1 cellular context compared by ENCODE assay signal in the genomic region with DNA sequence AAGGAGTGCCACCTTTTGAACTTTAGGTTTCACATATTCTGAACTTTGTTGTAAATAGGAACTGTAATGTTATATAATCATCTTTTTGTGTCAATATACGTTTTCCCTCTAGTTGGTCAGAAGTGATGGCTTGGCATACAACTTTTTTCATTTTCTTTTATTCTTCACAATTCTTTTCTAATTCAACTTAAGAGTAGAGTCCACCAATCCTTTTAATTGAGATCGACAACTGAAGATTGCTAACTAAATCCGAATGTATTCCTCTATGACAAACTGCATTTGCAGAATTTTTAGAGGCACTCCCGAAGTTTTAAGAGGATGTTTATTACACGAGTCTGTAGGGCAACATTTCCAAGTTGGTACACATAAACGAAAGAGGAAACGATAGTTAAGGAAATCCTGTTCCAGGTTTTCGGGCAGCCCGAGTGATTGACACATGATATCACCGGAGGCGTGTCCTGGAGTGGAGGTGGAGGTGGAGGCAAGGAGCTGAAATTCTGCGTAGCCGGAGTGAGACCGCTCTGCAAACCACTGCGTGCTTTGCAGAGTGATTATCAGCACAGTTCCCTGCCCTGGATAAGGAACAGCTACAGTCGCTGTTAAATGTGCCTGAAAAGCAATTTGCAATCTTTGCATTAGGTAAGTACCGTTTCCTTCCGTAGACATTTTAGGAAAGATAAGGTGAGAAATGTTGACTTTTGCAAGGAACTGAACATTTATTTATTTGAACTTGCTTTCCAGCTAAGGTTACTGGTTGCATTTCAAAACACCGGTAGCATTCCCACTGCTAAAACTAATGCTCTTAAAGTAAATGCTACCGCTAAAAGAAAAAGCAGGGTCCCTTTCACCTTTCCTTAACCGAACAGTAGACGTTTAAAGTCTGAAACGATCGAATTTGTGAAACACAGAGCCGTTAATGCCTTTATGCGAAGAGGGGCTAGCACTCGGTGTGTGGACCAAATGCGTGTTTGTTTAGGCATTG.
TF ChIP-seq lines count a peak whose summit lies in the region.

A gene with protein sequence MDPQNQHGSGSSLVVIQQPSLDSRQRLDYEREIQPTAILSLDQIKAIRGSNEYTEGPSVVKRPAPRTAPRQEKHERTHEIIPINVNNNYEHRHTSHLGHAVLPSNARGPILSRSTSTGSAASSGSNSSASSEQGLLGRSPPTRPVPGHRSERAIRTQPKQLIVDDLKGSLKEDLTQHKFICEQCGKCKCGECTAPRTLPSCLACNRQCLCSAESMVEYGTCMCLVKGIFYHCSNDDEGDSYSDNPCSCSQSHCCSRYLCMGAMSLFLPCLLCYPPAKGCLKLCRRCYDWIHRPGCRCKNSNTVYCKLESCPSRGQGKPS (plus strand): TSS at position 502 of the 982 bp plus-strand sequence. CDS start 4,797 bp downstream, outside the sequence.

TF ChIP-seq in HepG2, 621 proteins besides CTCF, POLR2A, EP300 and RAD21 (continued from another document and continues in another):
- TF ChIP-seq, protein P1, sequence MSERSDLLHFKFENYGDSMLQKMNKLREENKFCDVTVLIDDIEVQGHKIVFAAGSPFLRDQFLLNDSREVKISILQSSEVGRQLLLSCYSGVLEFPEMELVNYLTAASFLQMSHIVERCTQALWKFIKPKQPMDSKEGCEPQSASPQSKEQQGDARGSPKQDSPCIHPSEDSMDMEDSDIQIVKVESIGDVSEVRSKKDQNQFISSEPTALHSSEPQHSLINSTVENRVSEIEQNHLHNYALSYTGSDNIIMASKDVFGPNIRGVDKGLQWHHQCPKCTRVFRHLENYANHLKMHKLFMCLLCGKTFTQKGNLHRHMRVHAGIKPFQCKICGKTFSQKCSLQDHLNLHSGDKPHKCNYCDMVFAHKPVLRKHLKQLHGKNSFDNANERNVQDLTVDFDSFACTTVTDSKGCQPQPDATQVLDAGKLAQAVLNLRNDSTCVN (CRISPR knock-in tag; IDR thresholded peaks at IDR 0.05; ENCODE audit: borderline replicate concordance): no peak
- TF ChIP-seq CBX5 (CRISPR knock-in tag; IDR thresholded peaks at IDR 0.05; ENCODE audit: borderline replicate concordance) (peak; percentile 80; the same call in 1 of the 2 replicates), ZNF296 (CRISPR knock-in tag; conservative IDR thresholded peaks at IDR 0.05) (no peak), TBX2 (CRISPR knock-in tag; IDR thresholded peaks at IDR 0.05; ENCODE audit: borderline replicate concordance) (no peak), ZMAT3 (CRISPR knock-in tag; conservative IDR thresholded peaks at IDR 0.05) (0 out of 2 replicates have a peak, but pooled peaks have one; percentile 10), ELF3 (CRISPR knock-in tag; IDR thresholded peaks at IDR 0.05) (peak; percentile 98), ZNF567 (CRISPR knock-in tag; IDR thresholded peaks at IDR 0.05; ENCODE audit: borderline replicate concordance) (no peak), ZNF263 (CRISPR knock-in tag; IDR thresholded peaks at IDR 0.05) (no peak), ZNF713 (CRISPR knock-in tag; IDR thresholded peaks at IDR 0.05) (no peak), ZNF235 (CRISPR knock-in tag; IDR thresholded peaks at IDR 0.05; ENCODE audit: borderline replicate concordance) (no peak), PHF5A (CRISPR knock-in tag; IDR thresholded peaks at IDR 0.05; ENCODE audit: low read depth, unreplicated experiment) (no peak), AKAP8 (CRISPR knock-in tag; IDR thresholded peaks at IDR 0.05) (no peak), RBM39 (IDR thresholded peaks at IDR 0.05; ENCODE audit: low read depth, low read length, poor library complexity, severe bottlenecking) (no peak), HNRNPK (IDR thresholded peaks at IDR 0.05; ENCODE audit: low read depth, low read length, poor library complexity, severe bottlenecking) (no peak), ZNF124 (CRISPR knock-in tag; IDR thresholded peaks at IDR 0.05) (no peak; the same call in 1 of the 2 replicates), ZNF546 (CRISPR knock-in tag; conservative IDR thresholded peaks at IDR 0.05) (no peak), HOXA5 (CRISPR knock-in tag; IDR thresholded peaks at IDR 0.05) (peak; percentile 88)
- TF ChIP-seq, protein P2, sequence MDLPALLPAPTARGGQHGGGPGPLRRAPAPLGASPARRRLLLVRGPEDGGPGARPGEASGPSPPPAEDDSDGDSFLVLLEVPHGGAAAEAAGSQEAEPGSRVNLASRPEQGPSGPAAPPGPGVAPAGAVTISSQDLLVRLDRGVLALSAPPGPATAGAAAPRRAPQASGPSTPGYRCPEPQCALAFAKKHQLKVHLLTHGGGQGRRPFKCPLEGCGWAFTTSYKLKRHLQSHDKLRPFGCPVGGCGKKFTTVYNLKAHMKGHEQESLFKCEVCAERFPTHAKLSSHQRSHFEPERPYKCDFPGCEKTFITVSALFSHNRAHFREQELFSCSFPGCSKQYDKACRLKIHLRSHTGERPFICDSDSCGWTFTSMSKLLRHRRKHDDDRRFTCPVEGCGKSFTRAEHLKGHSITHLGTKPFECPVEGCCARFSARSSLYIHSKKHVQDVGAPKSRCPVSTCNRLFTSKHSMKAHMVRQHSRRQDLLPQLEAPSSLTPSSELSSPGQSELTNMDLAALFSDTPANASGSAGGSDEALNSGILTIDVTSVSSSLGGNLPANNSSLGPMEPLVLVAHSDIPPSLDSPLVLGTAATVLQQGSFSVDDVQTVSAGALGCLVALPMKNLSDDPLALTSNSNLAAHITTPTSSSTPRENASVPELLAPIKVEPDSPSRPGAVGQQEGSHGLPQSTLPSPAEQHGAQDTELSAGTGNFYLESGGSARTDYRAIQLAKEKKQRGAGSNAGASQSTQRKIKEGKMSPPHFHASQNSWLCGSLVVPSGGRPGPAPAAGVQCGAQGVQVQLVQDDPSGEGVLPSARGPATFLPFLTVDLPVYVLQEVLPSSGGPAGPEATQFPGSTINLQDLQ (CRISPR knock-in tag; IDR thresholded peaks at IDR 0.05): no peak
- TF ChIP-seq, protein P3, sequence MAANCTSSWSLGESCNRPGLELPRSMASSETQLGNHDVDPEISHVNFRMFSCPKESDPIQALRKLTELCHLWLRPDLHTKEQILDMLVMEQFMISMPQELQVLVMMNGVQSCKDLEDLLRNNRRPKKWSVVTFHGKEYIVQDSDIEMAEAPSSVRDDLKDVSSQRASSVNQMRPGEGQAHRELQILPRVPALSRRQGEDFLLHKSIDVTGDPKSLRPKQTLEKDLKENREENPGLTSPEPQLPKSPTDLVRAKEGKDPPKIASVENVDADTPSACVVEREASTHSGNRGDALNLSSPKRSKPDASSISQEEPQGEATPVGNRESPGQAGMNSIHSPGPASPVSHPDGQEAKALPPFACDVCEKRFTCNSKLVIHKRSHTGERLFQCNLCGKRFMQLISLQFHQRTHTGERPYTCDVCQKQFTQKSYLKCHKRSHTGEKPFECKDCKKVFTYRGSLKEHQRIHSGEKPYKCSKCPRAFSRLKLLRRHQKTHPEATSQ (CRISPR knock-in tag; IDR thresholded peaks at IDR 0.05; ENCODE audit: borderline replicate concordance): no peak
- TF ChIP-seq, protein P4, sequence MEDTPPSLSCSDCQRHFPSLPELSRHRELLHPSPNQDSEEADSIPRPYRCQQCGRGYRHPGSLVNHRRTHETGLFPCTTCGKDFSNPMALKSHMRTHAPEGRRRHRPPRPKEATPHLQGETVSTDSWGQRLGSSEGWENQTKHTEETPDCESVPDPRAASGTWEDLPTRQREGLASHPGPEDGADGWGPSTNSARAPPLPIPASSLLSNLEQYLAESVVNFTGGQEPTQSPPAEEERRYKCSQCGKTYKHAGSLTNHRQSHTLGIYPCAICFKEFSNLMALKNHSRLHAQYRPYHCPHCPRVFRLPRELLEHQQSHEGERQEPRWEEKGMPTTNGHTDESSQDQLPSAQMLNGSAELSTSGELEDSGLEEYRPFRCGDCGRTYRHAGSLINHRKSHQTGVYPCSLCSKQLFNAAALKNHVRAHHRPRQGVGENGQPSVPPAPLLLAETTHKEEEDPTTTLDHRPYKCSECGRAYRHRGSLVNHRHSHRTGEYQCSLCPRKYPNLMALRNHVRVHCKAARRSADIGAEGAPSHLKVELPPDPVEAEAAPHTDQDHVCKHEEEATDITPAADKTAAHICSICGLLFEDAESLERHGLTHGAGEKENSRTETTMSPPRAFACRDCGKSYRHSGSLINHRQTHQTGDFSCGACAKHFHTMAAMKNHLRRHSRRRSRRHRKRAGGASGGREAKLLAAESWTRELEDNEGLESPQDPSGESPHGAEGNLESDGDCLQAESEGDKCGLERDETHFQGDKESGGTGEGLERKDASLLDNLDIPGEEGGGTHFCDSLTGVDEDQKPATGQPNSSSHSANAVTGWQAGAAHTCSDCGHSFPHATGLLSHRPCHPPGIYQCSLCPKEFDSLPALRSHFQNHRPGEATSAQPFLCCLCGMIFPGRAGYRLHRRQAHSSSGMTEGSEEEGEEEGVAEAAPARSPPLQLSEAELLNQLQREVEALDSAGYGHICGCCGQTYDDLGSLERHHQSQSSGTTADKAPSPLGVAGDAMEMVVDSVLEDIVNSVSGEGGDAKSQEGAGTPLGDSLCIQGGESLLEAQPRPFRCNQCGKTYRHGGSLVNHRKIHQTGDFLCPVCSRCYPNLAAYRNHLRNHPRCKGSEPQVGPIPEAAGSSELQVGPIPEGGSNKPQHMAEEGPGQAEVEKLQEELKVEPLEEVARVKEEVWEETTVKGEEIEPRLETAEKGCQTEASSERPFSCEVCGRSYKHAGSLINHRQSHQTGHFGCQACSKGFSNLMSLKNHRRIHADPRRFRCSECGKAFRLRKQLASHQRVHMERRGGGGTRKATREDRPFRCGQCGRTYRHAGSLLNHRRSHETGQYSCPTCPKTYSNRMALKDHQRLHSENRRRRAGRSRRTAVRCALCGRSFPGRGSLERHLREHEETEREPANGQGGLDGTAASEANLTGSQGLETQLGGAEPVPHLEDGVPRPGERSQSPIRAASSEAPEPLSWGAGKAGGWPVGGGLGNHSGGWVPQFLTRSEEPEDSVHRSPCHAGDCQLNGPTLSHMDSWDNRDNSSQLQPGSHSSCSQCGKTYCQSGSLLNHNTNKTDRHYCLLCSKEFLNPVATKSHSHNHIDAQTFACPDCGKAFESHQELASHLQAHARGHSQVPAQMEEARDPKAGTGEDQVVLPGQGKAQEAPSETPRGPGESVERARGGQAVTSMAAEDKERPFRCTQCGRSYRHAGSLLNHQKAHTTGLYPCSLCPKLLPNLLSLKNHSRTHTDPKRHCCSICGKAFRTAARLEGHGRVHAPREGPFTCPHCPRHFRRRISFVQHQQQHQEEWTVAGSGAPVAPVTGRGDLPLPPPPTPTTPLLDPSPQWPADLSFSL (CRISPR knock-in tag; IDR thresholded peaks at IDR 0.05): no peak
- TF ChIP-seq, protein P5, sequence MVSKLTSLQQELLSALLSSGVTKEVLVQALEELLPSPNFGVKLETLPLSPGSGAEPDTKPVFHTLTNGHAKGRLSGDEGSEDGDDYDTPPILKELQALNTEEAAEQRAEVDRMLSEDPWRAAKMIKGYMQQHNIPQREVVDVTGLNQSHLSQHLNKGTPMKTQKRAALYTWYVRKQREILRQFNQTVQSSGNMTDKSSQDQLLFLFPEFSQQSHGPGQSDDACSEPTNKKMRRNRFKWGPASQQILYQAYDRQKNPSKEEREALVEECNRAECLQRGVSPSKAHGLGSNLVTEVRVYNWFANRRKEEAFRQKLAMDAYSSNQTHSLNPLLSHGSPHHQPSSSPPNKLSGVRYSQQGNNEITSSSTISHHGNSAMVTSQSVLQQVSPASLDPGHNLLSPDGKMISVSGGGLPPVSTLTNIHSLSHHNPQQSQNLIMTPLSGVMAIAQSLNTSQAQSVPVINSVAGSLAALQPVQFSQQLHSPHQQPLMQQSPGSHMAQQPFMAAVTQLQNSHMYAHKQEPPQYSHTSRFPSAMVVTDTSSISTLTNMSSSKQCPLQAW (CRISPR knock-in tag; IDR thresholded peaks at IDR 0.05): peak; percentile 66; the same call in 1 of the 2 replicates
- TF ChIP-seq, protein P6, sequence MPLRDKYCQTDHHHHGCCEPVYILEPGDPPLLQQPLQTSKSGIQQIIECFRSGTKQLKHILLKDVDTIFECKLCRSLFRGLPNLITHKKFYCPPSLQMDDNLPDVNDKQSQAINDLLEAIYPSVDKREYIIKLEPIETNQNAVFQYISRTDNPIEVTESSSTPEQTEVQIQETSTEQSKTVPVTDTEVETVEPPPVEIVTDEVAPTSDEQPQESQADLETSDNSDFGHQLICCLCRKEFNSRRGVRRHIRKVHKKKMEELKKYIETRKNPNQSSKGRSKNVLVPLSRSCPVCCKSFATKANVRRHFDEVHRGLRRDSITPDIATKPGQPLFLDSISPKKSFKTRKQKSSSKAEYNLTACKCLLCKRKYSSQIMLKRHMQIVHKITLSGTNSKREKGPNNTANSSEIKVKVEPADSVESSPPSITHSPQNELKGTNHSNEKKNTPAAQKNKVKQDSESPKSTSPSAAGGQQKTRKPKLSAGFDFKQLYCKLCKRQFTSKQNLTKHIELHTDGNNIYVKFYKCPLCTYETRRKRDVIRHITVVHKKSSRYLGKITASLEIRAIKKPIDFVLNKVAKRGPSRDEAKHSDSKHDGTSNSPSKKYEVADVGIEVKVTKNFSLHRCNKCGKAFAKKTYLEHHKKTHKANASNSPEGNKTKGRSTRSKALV (CRISPR knock-in tag; IDR thresholded peaks at IDR 0.05): no peak
- TF ChIP-seq, protein P7, sequence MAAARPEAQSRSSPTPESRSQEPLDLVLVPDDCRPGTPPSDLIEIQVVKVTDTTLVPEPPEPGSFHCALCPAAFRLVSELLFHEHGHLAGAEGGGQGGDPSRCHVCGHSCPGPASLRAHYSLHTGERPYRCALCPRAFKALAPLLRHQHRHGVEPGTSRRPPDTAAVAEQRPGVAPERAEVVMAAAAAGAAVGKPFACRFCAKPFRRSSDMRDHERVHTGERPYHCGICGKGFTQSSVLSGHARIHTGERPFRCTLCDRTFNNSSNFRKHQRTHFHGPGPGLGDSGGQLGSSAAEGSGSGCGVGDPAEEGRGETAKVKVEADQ (CRISPR knock-in tag; IDR thresholded peaks at IDR 0.05; ENCODE audit: borderline replicate concordance): 0 out of 2 replicates have a peak, but pooled peaks have one; percentile 30
- TF ChIP-seq, protein P8, sequence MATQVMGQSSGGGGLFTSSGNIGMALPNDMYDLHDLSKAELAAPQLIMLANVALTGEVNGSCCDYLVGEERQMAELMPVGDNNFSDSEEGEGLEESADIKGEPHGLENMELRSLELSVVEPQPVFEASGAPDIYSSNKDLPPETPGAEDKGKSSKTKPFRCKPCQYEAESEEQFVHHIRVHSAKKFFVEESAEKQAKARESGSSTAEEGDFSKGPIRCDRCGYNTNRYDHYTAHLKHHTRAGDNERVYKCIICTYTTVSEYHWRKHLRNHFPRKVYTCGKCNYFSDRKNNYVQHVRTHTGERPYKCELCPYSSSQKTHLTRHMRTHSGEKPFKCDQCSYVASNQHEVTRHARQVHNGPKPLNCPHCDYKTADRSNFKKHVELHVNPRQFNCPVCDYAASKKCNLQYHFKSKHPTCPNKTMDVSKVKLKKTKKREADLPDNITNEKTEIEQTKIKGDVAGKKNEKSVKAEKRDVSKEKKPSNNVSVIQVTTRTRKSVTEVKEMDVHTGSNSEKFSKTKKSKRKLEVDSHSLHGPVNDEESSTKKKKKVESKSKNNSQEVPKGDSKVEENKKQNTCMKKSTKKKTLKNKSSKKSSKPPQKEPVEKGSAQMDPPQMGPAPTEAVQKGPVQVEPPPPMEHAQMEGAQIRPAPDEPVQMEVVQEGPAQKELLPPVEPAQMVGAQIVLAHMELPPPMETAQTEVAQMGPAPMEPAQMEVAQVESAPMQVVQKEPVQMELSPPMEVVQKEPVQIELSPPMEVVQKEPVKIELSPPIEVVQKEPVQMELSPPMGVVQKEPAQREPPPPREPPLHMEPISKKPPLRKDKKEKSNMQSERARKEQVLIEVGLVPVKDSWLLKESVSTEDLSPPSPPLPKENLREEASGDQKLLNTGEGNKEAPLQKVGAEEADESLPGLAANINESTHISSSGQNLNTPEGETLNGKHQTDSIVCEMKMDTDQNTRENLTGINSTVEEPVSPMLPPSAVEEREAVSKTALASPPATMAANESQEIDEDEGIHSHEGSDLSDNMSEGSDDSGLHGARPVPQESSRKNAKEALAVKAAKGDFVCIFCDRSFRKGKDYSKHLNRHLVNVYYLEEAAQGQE (IDR thresholded peaks at IDR 0.05; ENCODE audit: borderline replicate concordance in 1 of 2, low read depth in 1 of 2, low read length in 2 of 2): peak in 1 of 2 experiments; percentile 76; a peak in 1 of 4 replicates
- TF ChIP-seq, protein P9, sequence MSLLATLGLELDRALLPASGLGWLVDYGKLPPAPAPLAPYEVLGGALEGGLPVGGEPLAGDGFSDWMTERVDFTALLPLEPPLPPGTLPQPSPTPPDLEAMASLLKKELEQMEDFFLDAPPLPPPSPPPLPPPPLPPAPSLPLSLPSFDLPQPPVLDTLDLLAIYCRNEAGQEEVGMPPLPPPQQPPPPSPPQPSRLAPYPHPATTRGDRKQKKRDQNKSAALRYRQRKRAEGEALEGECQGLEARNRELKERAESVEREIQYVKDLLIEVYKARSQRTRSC (CRISPR knock-in tag; IDR thresholded peaks at IDR 0.05; ENCODE audit: low read depth): no peak
